In genomic region chr13:112804374-112804773, GRCh38 we compare ENCODE assay signal across 33 cellular contexts.
DNase-seq lines count a peak whose midpoint lies in the region; ATAC-seq, FAIRE-seq and TF ChIP-seq lines count a peak whose summit lies in the region.
"Had no signal": no experiment of that assay in that cellular context is flagged by ENCODE, and none has a peak within 500 bp of the region (broad histone marks: within the 10 kb centered on the region; RNA-seq: fewer than 3 reads in every experiment).

No MANE protein-coding gene starts in this region.

- H3K27ac ChIP-seq in OCI-LY3 (ENCODE audit: low read length) (peak overlapping the region; percentile 93), MM.1S (ENCODE audit: low read length) (no peak overlapping the region)
- H3K27ac ChIP-seq in effector memory CD4-positive, alpha-beta T cell (ENCODE audit: insufficient read depth, low read length, poor library complexity, severe bottlenecking) = no peak overlapping the region
- H3K27ac ChIP-seq: colonic mucosa, epithelial cell of prostate, left ventricle myocardium inferior had no signal

- no peaks in the 10 kb centered on the region for H3K9me3 Mint-ChIP-seq in activated T-cell treated with anti-CD3 and anti-CD28 coated beads, Interleukin-2, amount 50 U/mL, for 72 hours
- peaks cover under 1% of the 10 kb centered on the region for H3K9me3 Mint-ChIP-seq in stimulated activated memory B cell treated with anti-CD40 and anti-IgM and Interleukin-4, amounts not matched to agents 10 μg/mL and 1 μg/mL and 100 μg/mL, for 72 hours
- H3K9me3 Mint-ChIP-seq: activated naive CD4-positive, alpha-beta T cell treated with anti-CD3 and anti-CD28 coated beads, Interleukin-2, amount 50 U/mL, for 72 hours had no signal

- no peaks in the 10 kb centered on the region for H4K20me1 ChIP-seq in OCI-LY3 (ENCODE audit: insufficient read depth, low read length)
- H4K20me1 ChIP-seq in MM.1S (ENCODE audit: insufficient read depth, low read length) = no peaks in the 10 kb centered on the region

- peaks cover 0 to 3% of the 10 kb centered on the region in 2 donors for H3K36me3 Mint-ChIP-seq in activated T-cell treated with anti-CD3 and anti-CD28 coated beads, Interleukin-2, amount 50 U/mL, for 72 hours (ENCODE audit: insufficient read depth in 2 of 2)
- peaks cover 45% of the 10 kb centered on the region for H3K36me3 Mint-ChIP-seq in stimulated activated memory B cell treated with anti-CD40 and anti-IgM and Interleukin-4, amounts not matched to agents 10 μg/mL and 1 μg/mL and 100 μg/mL, for 72 hours

- H3K9ac ChIP-seq in OCI-LY3 (ENCODE audit: low read length) (peak overlapping the region; percentile 45; the same call in 1 of the 2 replicates), MM.1S (ENCODE audit: low read length) (no peak overlapping the region)

- no peaks in the 10 kb centered on the region for H3K9me2 ChIP-seq in MM.1S (replicated peaks; ENCODE audit: insufficient read depth, low read length)

- H3K27ac Mint-ChIP-seq in activated T-cell treated with anti-CD3 and anti-CD28 coated beads, Interleukin-2, amount 50 U/mL, for 72 hours = peak overlapping the region; percentile 50
- peak overlapping the region; percentile 92 for H3K27ac Mint-ChIP-seq in stimulated activated memory B cell treated with anti-CD40 and anti-IgM and Interleukin-4, amounts not matched to agents 10 μg/mL and 1 μg/mL and 100 μg/mL, for 72 hours
- H3K27ac Mint-ChIP-seq: activated CD8-positive, alpha-beta T cell treated with anti-CD3 and anti-CD28 coated beads, Interleukin-2, amount 10 ng/mL, durations not matched to agents 7 days and 5 days; T-helper 2 cell treated with Interferon-gamma antibody and Interleukin-4, amounts not matched to agents 5 μg/mL and 100 μg/mL, for 36 hours had no signal

- no peak for ATAC-seq in activated T-cell treated with anti-CD3 and anti-CD28 coated beads, Interleukin-2, amount 50 U/mL, for 72 hours (replicated peaks in 1 of 2)
- ATAC-seq in stimulated activated memory B cell treated with anti-CD40 and anti-IgM and Interleukin-4, amounts not matched to agents 10 μg/mL and 1 μg/mL and 100 μg/mL, for 72 hours = no peak
- ATAC-seq: activated CD8-positive, alpha-beta T cell treated with anti-CD3 and anti-CD28 coated beads, Interleukin-2, amount 10 ng/mL, durations not matched to agents 7 days and 5 days; activated naive CD4-positive, alpha-beta T cell treated with anti-CD3 and anti-CD28 coated beads, Interleukin-2, amount 50 U/mL, for 72 hours; stimulated activated naive CD8-positive, alpha-beta T cell treated with anti-CD3 and anti-CD28 coated beads, Interleukin-15, Interleukin-2, amounts not matched to agents 100 U/mL and 50 U/mL, for 24 hours had no signal

- peaks cover 13% of the 10 kb centered on the region for H3K4me1 Mint-ChIP-seq in activated T-cell treated with anti-CD3 and anti-CD28 coated beads, Interleukin-2, amount 50 U/mL, for 72 hours (ENCODE audit: low read depth)
- peaks cover 42% of the 10 kb centered on the region for H3K4me1 Mint-ChIP-seq in stimulated activated memory B cell treated with anti-CD40 and anti-IgM and Interleukin-4, amounts not matched to agents 10 μg/mL and 1 μg/mL and 100 μg/mL, for 72 hours
- H3K4me1 Mint-ChIP-seq: naive B cell had no signal

- no peaks in the 10 kb centered on the region for H3K27me3 ChIP-seq in OCI-LY3 (ENCODE audit: low read depth, low read length)
- no peaks in the 10 kb centered on the region for H3K27me3 ChIP-seq in MM.1S (replicated peaks; ENCODE audit: insufficient read depth, low read length)
- no peaks in the 10 kb centered on the region for H3K27me3 ChIP-seq in effector memory CD4-positive, alpha-beta T cell (replicated peaks; ENCODE audit: control insufficient read depth, insufficient read depth, low read length, poor library complexity, severe bottlenecking)
- H3K27me3 ChIP-seq: colonic mucosa had no signal

- H3K4me2 ChIP-seq in OCI-LY3 (ENCODE audit: low read length) (peak overlapping the region; percentile 32), MM.1S (ENCODE audit: low read depth, low read length) (no peak overlapping the region)
- H3K4me2 ChIP-seq: smooth muscle cell had no signal

- H3K4me1 ChIP-seq in OCI-LY3 (ENCODE audit: low read length) (peaks cover 58% of the 10 kb centered on the region), MM.1S (ENCODE audit: low read length) (no peaks in the 10 kb centered on the region; the same call in 1 of the 2 replicates)
- H3K4me1 ChIP-seq in effector memory CD4-positive, alpha-beta T cell (ENCODE audit: control insufficient read depth, insufficient read depth, low read length, poor library complexity, severe bottlenecking) = no peaks in the 10 kb centered on the region
- H3K4me1 ChIP-seq: colonic mucosa, left ventricle myocardium inferior had no signal

- H3K27me3 Mint-ChIP-seq in activated T-cell treated with anti-CD3 and anti-CD28 coated beads, Interleukin-2, amount 50 U/mL, for 72 hours (ENCODE audit: low read depth) = no peaks in the 10 kb centered on the region
- H3K27me3 Mint-ChIP-seq in stimulated activated memory B cell treated with anti-CD40 and anti-IgM and Interleukin-4, amounts not matched to agents 10 μg/mL and 1 μg/mL and 100 μg/mL, for 72 hours = no peaks in the 10 kb centered on the region
- H3K27me3 Mint-ChIP-seq: CD8-positive, alpha-beta memory T cell; naive B cell had no signal

- TF ChIP-seq CTCF in OCI-LY3 (IDR thresholded peaks at IDR 0.05; ENCODE audit: low read depth, low read length) = no peak
- TF ChIP-seq CTCF in MM.1S (IDR thresholded peaks at IDR 0.05; ENCODE audit: low read length) = no peak

- H3K36me3 ChIP-seq in OCI-LY3 (replicated peaks; ENCODE audit: low read depth, low read length) (peaks cover 37% of the 10 kb centered on the region), MM.1S (replicated peaks; ENCODE audit: insufficient read depth, low read length) (no peaks in the 10 kb centered on the region)
- H3K36me3 ChIP-seq in effector memory CD4-positive, alpha-beta T cell (ENCODE audit: control insufficient read depth, insufficient read depth, low read length) = peaks cover 6% of the 10 kb centered on the region
- H3K36me3 ChIP-seq: colonic mucosa had no signal

- no peak for DNase-seq in activated T-cell treated with anti-CD3 and anti-CD28 coated beads, Interleukin-2, amount 50 U/mL, for 72 hours
- DNase-seq in activated T-cell treated with anti-CD3 and anti-CD28 coated beads for 4 hours = no peak
- peak; percentile 26 for DNase-seq in mesenteric fat pad (ENCODE audit: low spot score)
- no peak for DNase-seq in RCC 7860 (ENCODE audit: low spot score)
- DNase-seq in MM.1S = no peak
- DNase-seq in effector memory CD4-positive, alpha-beta T cell = no peak
- DNase-seq: 8988T; activated CD4-positive, alpha-beta T cell treated with anti-CD3 and anti-CD28 coated beads for 4 hours; activated CD8-positive, alpha-beta T cell treated with anti-CD3 and anti-CD28 coated beads, Interleukin-2, amount 10 ng/mL, durations not matched to agents 7 days and 5 days; activated effector memory CD4-positive, alpha-beta T cell treated with Interleukin-2 at 50 U/mL for 16 hours; anterior cingulate cortex; CD8-positive, alpha-beta memory T cell; colonic mucosa; DMS 273 treated with DMSO at 0.1 percent for 48 hours; effector CD4-positive, alpha-beta T cell; EL; KBM-7; left ventricle myocardium inferior; midbrain; naive B cell; NCI-H1417 treated with DMSO at 0.1 percent for 48 hours; NCI-H2081 treated with DMSO at 0.1 percent for 48 hours; NCI-H774; SIG-M5; stimulated activated naive CD8-positive, alpha-beta T cell treated with anti-CD3 and anti-CD28 coated beads, Interleukin-15, Interleukin-2, amounts not matched to agents 100 U/mL and 50 U/mL, for 24 hours had no signal

- no peak overlapping the region for H3K4me3 Mint-ChIP-seq in activated T-cell treated with anti-CD3 and anti-CD28 coated beads, Interleukin-2, amount 50 U/mL, for 72 hours
- H3K4me3 Mint-ChIP-seq in stimulated activated memory B cell treated with anti-CD40 and anti-IgM and Interleukin-4, amounts not matched to agents 10 μg/mL and 1 μg/mL and 100 μg/mL, for 72 hours = no peak overlapping the region
- H3K4me3 Mint-ChIP-seq: activated CD8-positive, alpha-beta T cell treated with anti-CD3 and anti-CD28 coated beads, Interleukin-2, amount 10 ng/mL, durations not matched to agents 7 days and 5 days; CD8-positive, alpha-beta memory T cell; naive B cell; T-helper 2 cell treated with Interferon-gamma antibody and Interleukin-4, amounts not matched to agents 5 μg/mL and 100 μg/mL, for 36 hours had no signal

- no peak overlapping the region for H2AFZ ChIP-seq in OCI-LY3 (ENCODE audit: low read depth, low read length)
- no peak overlapping the region for H2AFZ ChIP-seq in MM.1S (ENCODE audit: low read length)

- H3K4me3 ChIP-seq in OCI-LY3 (ENCODE audit: low read length) (peak overlapping the region; percentile 20; the same call in 1 of the 2 replicates), MM.1S (ENCODE audit: low read length) (no peak overlapping the region)
- no peak overlapping the region for H3K4me3 ChIP-seq in effector memory CD4-positive, alpha-beta T cell (ENCODE audit: insufficient read depth, low read depth, low read length, poor library complexity, severe bottlenecking)
- H3K4me3 ChIP-seq: colonic mucosa, left ventricle myocardium inferior, smooth muscle cell had no signal

- H3K79me2 ChIP-seq in OCI-LY3 (ENCODE audit: low read length) = no peaks in the 10 kb centered on the region
- no peaks in the 10 kb centered on the region for H3K79me2 ChIP-seq in MM.1S (ENCODE audit: low read length)

- FAIRE-seq in RCC 7860 (lab: Jason Lieb, UNC) = no peak
- FAIRE-seq: GM18507, H1 had no signal

- peaks cover 12% of the 10 kb centered on the region for H3F3A ChIP-seq in MM.1S (ENCODE audit: insufficient read depth, low read length)

- H3K9me3 ChIP-seq in OCI-LY3 (ENCODE audit: insufficient read depth, low read length) (no peaks in the 10 kb centered on the region), MM.1S (replicated peaks; ENCODE audit: insufficient read depth, low read length) (no peaks in the 10 kb centered on the region)
- H3K9me3 ChIP-seq in effector memory CD4-positive, alpha-beta T cell (ENCODE audit: control insufficient read depth, low read length) = no peaks in the 10 kb centered on the region
- H3K9me3 ChIP-seq: colonic mucosa, left ventricle myocardium inferior had no signal
